In genomic region chr2:147847746-147848391, GRCh38 we compare ENCODE assay signal across 18 cellular contexts. TPM values are rescaled to one million over a fixed set of nuclear protein-coding genes. Genes with fewer than 3 reads are reported as not detected.
DNase-seq lines count a peak whose midpoint lies in the region; ATAC-seq and TF ChIP-seq lines count a peak whose summit lies in the region.
"Had no signal": no experiment of that assay in that cellular context is flagged by ENCODE, and none has a peak within 500 bp of the region (broad histone marks: within the 10 kb centered on the region; RNA-seq: fewer than 3 reads in every experiment).

No MANE protein-coding gene starts in this region.

- H3K36me3 Mint-ChIP-seq in activated naive CD8-positive, alpha-beta T cell = peaks cover 8% of the 10 kb centered on the region
- H3K36me3 Mint-ChIP-seq in activated naive CD8-positive, alpha-beta T cell treated with anti-CD3 and anti-CD28 coated beads, Interleukin-2, amount 50 U/mL, for 24 hours (ENCODE audit: low read depth) = peaks cover 2% of the 10 kb centered on the region

- DNase-seq in activated naive CD8-positive, alpha-beta T cell treated with anti-CD3 and anti-CD28 coated beads, Interleukin-2, amount 50 U/mL, for 24 hours = no peak
- no peak for DNase-seq in PC-3
- peak; percentile 19 for DNase-seq in fibroblast of villous mesenchyme (ENCODE audit: low read depth)
- DNase-seq in smooth muscle cell (lab: John Stamatoyannopoulos, UW; ENCODE audit: unreplicated experiment) = no peak
- DNase-seq in nucleus accumbens (lab: John Stamatoyannopoulos, UW) = no peak
- DNase-seq in foreskin fibroblast = no peak
- DNase-seq: activated B cell treated with CpG ODN at 0.5 μM for 24 hours; colonic mucosa; heart left ventricle; islet precursor cell; NCI-H1105 treated with DMSO at 0.1 percent for 48 hours; ovary; small intestine; stimulated activated naive CD4-positive, alpha-beta T cell had no signal

- peak overlapping the region; percentile 84 for H3K4me2 ChIP-seq in PC-3 (ENCODE audit: low read length)
- H3K4me2 ChIP-seq in smooth muscle cell = peak overlapping the region; percentile 84

- no peaks in the 10 kb centered on the region for H3K9me2 ChIP-seq in PC-3 (replicated peaks; ENCODE audit: low read length)

- POLR2A ChIA-PET in PC-3 (lab: Charles Lee; ENCODE audit: unreplicated experiment) = no interaction called here

- H3K4me1 Mint-ChIP-seq in activated naive CD8-positive, alpha-beta T cell (ENCODE audit: low read depth) = peaks cover 62% of the 10 kb centered on the region
- H3K4me1 Mint-ChIP-seq in activated naive CD8-positive, alpha-beta T cell treated with anti-CD3 and anti-CD28 coated beads, Interleukin-2, amount 50 U/mL, for 24 hours = peaks cover 51% of the 10 kb centered on the region

- H2AFZ ChIP-seq in PC-3 (ENCODE audit: low read length) = no peak overlapping the region
- H2AFZ ChIP-seq in smooth muscle cell (ENCODE audit: low read depth) = no peak overlapping the region

- no peak for ATAC-seq in activated naive CD8-positive, alpha-beta T cell treated with anti-CD3 and anti-CD28 coated beads, Interleukin-2, amount 50 U/mL, for 24 hours
- ATAC-seq in PC-3 = no peak
- no peak for ATAC-seq in HG02970 (IDR thresholded peaks at IDR 0.05; ENCODE audit: low FRiP score, unreplicated experiment)
- ATAC-seq: heart left ventricle had no signal

- H3K27ac ChIP-seq in PC-3 (ENCODE audit: low read length) (no peak overlapping the region), smooth muscle cell (ENCODE audit: low read depth) (no peak overlapping the region)
- H3K27ac ChIP-seq: colonic mucosa, epithelial cell of prostate, heart left ventricle, HL-60, ovary had no signal

- H3K79me2 ChIP-seq in PC-3 (ENCODE audit: low read length) (peaks cover 81% of the 10 kb centered on the region), smooth muscle cell (ENCODE audit: low read depth) (peaks cover 80% of the 10 kb centered on the region)

- H4K20me1 ChIP-seq in PC-3 (ENCODE audit: low read length) = peaks cover 21% of the 10 kb centered on the region; the same call in 1 of the 2 replicates
- peaks cover 77% of the 10 kb centered on the region for H4K20me1 ChIP-seq in smooth muscle cell (ENCODE audit: low read depth)

- no peaks in the 10 kb centered on the region for H3K27me3 ChIP-seq in PC-3 (ENCODE audit: low read length)
- no peaks in the 10 kb centered on the region for H3K27me3 ChIP-seq in smooth muscle cell (ENCODE audit: low read depth)
- H3K27me3 ChIP-seq: colonic mucosa, ovary had no signal

- H3K36me3 ChIP-seq in PC-3 (ENCODE audit: low read depth, low read length) (no peaks in the 10 kb centered on the region), smooth muscle cell (ENCODE audit: low read depth) (no peaks in the 10 kb centered on the region)
- H3K36me3 ChIP-seq: colonic mucosa, heart left ventricle, ovary had no signal

- TF ChIP-seq CTCF in PC-3 (conservative IDR thresholded peaks at IDR 0.05; ENCODE audit: low read depth, low read length) (no peak), fibroblast of villous mesenchyme (IDR thresholded peaks at IDR 0.05; ENCODE audit: insufficient read depth, low read depth, low read length) (no peak), smooth muscle cell (IDR thresholded peaks at IDR 0.05; ENCODE audit: borderline replicate concordance, insufficient read depth, poor library complexity, severe bottlenecking) (no peak), foreskin fibroblast (IDR thresholded peaks at IDR 0.05; ENCODE audit: low read depth, low read length) (no peak)

- H3K27ac Mint-ChIP-seq in activated naive CD8-positive, alpha-beta T cell = no peak overlapping the region
- H3K27ac Mint-ChIP-seq in activated naive CD8-positive, alpha-beta T cell treated with anti-CD3 and anti-CD28 coated beads, Interleukin-2, amount 50 U/mL, for 24 hours = no peak overlapping the region
- H3K27ac Mint-ChIP-seq: activated B cell treated with CpG ODN at 0.5 μM for 24 hours had no signal

- peaks cover 5% of the 10 kb centered on the region for H3K27me3 Mint-ChIP-seq in activated naive CD8-positive, alpha-beta T cell
- H3K27me3 Mint-ChIP-seq in activated naive CD8-positive, alpha-beta T cell treated with anti-CD3 and anti-CD28 coated beads, Interleukin-2, amount 50 U/mL, for 24 hours = peaks cover 32% of the 10 kb centered on the region

- H3K4me3 Mint-ChIP-seq in activated naive CD8-positive, alpha-beta T cell = peak overlapping the region; percentile 17
- no peak overlapping the region for H3K4me3 Mint-ChIP-seq in activated naive CD8-positive, alpha-beta T cell treated with anti-CD3 and anti-CD28 coated beads, Interleukin-2, amount 50 U/mL, for 24 hours
- H3K4me3 Mint-ChIP-seq: activated B cell treated with CpG ODN at 0.5 μM for 24 hours had no signal

- H3K9ac ChIP-seq in PC-3 (ENCODE audit: low read length) (no peak overlapping the region), smooth muscle cell (ENCODE audit: low read depth) (no peak overlapping the region)

- H3K4me1 ChIP-seq in PC-3 (ENCODE audit: insufficient read depth, low read length) = peaks cover 20% of the 10 kb centered on the region
- peaks cover 29% of the 10 kb centered on the region for H3K4me1 ChIP-seq in smooth muscle cell (ENCODE audit: low read depth)

- intact Hi-C loops in PC-3 (cut with micrococcal nuclease) = loop anchor here (2.0 to 10.0 kb wide), 5 partner anchors 63 to 431 kb away; partner anchors contain the start of genes MBD5 and ORC4

- CTCF ChIA-PET in PC-3 (lab: Charles Lee) = no interaction called here

- no peaks in the 10 kb centered on the region for H3F3A ChIP-seq in PC-3 (ENCODE audit: low read length, unreplicated experiment)
- H3F3A ChIP-seq in smooth muscle cell (ENCODE audit: low read depth) = no peaks in the 10 kb centered on the region

- no peaks in the 10 kb centered on the region for H3K9me3 Mint-ChIP-seq in activated naive CD8-positive, alpha-beta T cell (ENCODE audit: low read depth)
- no peaks in the 10 kb centered on the region for H3K9me3 Mint-ChIP-seq in activated naive CD8-positive, alpha-beta T cell treated with anti-CD3 and anti-CD28 coated beads, Interleukin-2, amount 50 U/mL, for 24 hours
- H3K9me3 Mint-ChIP-seq: activated B cell treated with CpG ODN at 0.5 μM for 24 hours had no signal

- H3K9me3 ChIP-seq in PC-3 (ENCODE audit: low read length) = no peaks in the 10 kb centered on the region
- no peaks in the 10 kb centered on the region for H3K9me3 ChIP-seq in smooth muscle cell (replicated peaks; ENCODE audit: low read depth)
- H3K9me3 ChIP-seq: colonic mucosa, heart left ventricle, ovary had no signal

- peak overlapping the region; percentile 94 for H3K4me3 ChIP-seq in PC-3 (ENCODE audit: low read length)
- H3K4me3 ChIP-seq in fibroblast of villous mesenchyme (ENCODE audit: low read depth, low read length) = peak overlapping the region; percentile 82
- peak overlapping the region; percentile 94 for H3K4me3 ChIP-seq in smooth muscle cell
- H3K4me3 ChIP-seq in foreskin fibroblast (ENCODE audit: low read depth in 1 of 2, low read length in 2 of 2) = peak overlapping the region in 1 of 2 donors; percentile 95
- H3K4me3 ChIP-seq: colonic mucosa, ovary had no signal

- TSS peak; percentile 0 for BruUV-seq in PC-3 (replicated peaks; lab: Mats Ljungman, UMichigan)

RNA-seq across cellular contexts. Expression of gene ACVR2A, which starts 3.0 kb away (rescaled TPM):
- total RNA-seq in PC-3 (2014; rRNA removed) (5.5 and 6.5 TPM in 2 replicates), fibroblast of villous mesenchyme (13.2 and 25.9 TPM in 2 replicates), smooth muscle cell (39.7 and 40.0 TPM in 2 replicates)
- 12.4 and 15.2 TPM in 2 replicates for polyA plus RNA-seq in smooth muscle cell
